ENCODE assay signal across 12 cellular contexts in the genomic region with DNA sequence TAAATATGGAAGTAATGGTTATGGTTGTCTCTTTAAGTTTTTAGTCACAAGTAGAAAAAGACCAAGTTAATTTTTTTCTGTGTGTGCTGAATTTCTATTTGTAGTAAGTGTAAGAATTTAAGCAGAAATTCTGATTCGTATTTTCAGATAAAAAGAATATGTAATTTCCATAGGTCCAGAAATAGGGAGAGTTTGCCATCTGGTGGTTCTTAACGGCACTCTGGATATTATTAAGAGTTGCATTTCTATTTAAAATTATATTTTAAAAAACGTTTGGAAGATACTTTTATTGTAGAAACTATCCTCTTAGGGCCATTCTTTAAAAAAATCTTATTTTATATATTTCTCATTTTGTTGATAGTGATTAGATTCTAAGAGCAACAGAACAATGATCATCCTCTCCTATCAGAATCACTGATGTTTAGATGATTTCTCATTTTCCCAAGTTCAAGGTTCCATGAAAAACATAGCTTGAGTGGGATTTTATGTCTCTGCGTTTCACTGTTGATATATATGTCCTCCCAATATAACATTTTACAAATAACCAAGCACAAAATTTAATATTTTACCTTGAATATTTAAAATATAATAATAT.
DNase-seq lines count a peak whose midpoint lies in the region; ATAC-seq and TF ChIP-seq lines count a peak whose summit lies in the region.
"Had no signal": no experiment of that assay in that cellular context is flagged by ENCODE, and none has a peak within 500 bp of the region (broad histone marks: within the 10 kb centered on the region; RNA-seq: fewer than 3 reads in every experiment).

No MANE protein-coding gene starts in this region.

- no peaks in the 10 kb centered on the region for H4K20me1 ChIP-seq in fibroblast of lung (ENCODE audit: control insufficient read depth, extremely low read depth, insufficient read depth, low read length)
- H4K20me1 ChIP-seq in smooth muscle cell (ENCODE audit: low read depth), result no peaks in the 10 kb centered on the region
- H4K20me1 ChIP-seq: BLaER1 treated with 17β-estradiol and CSF1 and Interleukin-3, amounts not matched to agents 10 nM and 100 nM had no signal

- H3K9ac ChIP-seq in fibroblast of lung (ENCODE audit: insufficient read depth, low read length), result no peak overlapping the region
- no peak overlapping the region for H3K9ac ChIP-seq in smooth muscle cell (ENCODE audit: low read depth)
- H3K9ac ChIP-seq: BLaER1 treated with 17β-estradiol and CSF1 and Interleukin-3, amounts not matched to agents 10 nM and 100 nM had no signal

- H3K79me2 ChIP-seq in fibroblast of lung (ENCODE audit: control insufficient read depth, insufficient read depth, low read length) (no peaks in the 10 kb centered on the region), smooth muscle cell (ENCODE audit: low read depth) (no peaks in the 10 kb centered on the region)

- no peaks in the 10 kb centered on the region for H3F3A ChIP-seq in smooth muscle cell (ENCODE audit: low read depth)

- 46% methylated on average over 4 of the region's 4 CpGs for WGBS in smooth muscle cell (ENCODE audit: low lambda C conversion rate)

- no peak overlapping the region for H2AFZ ChIP-seq in fibroblast of lung (ENCODE audit: low read length)
- peak overlapping the region; percentile 59 for H2AFZ ChIP-seq in smooth muscle cell (ENCODE audit: low read depth)

- no peaks in the 10 kb centered on the region for H3K4me1 ChIP-seq in fibroblast of lung (ENCODE audit: control insufficient read depth, extremely low read depth, insufficient read depth, low read length)
- H3K4me1 ChIP-seq in smooth muscle cell (ENCODE audit: low read depth), result peaks cover 2% of the 10 kb centered on the region
- H3K4me1 ChIP-seq: BLaER1 treated with 17β-estradiol and CSF1 and Interleukin-3, amounts not matched to agents 10 nM and 100 nM had no signal

- H3K4me3 ChIP-seq in fibroblast of lung (replicated peaks in 1 of 4; ENCODE audit: control extremely low read depth in 1 of 4, insufficient read depth in 1 of 4, low read depth in 3 of 4, low read length in 4 of 4) (no peak overlapping the region), smooth muscle cell (no peak overlapping the region)
- H3K4me3 ChIP-seq: BLaER1 treated with 17β-estradiol and CSF1 and Interleukin-3, amounts not matched to agents 10 nM and 100 nM had no signal

- H3K4me2 ChIP-seq in fibroblast of lung (ENCODE audit: extremely low read depth, insufficient read depth, low read length) (no peak overlapping the region), smooth muscle cell (no peak overlapping the region)
- H3K4me2 ChIP-seq: BLaER1 treated with 17β-estradiol and CSF1 and Interleukin-3, amounts not matched to agents 10 nM and 100 nM had no signal

- H3K36me3 ChIP-seq in fibroblast of lung (ENCODE audit: control insufficient read depth, insufficient read depth, low read length) (no peaks in the 10 kb centered on the region), smooth muscle cell (ENCODE audit: low read depth) (no peaks in the 10 kb centered on the region)
- H3K36me3 ChIP-seq: BLaER1 treated with 17β-estradiol and CSF1 and Interleukin-3, amounts not matched to agents 10 nM and 100 nM had no signal

- H3K27ac ChIP-seq in fibroblast of lung (ENCODE audit: insufficient read depth, low read length), result no peak overlapping the region
- no peak overlapping the region for H3K27ac ChIP-seq in smooth muscle cell (ENCODE audit: low read depth)
- H3K27ac ChIP-seq: BLaER1 treated with 17β-estradiol and CSF1 and Interleukin-3, amounts not matched to agents 10 nM and 100 nM had no signal

- no peak for ATAC-seq in HG03025 (IDR thresholded peaks at IDR 0.05; ENCODE audit: low FRiP score, unreplicated experiment)
- no peak for ATAC-seq in esophagus mucosa

- TF ChIP-seq CTCF in fibroblast of lung (conservative IDR thresholded peaks at IDR 0.05 in 1 of 2, IDR thresholded peaks at IDR 0.05 in 1 of 2; ENCODE audit: low read depth in 1 of 2, low read length in 2 of 2), result peak; percentile 56 to 58
- TF ChIP-seq CTCF in smooth muscle cell (IDR thresholded peaks at IDR 0.05; ENCODE audit: borderline replicate concordance, insufficient read depth, poor library complexity, severe bottlenecking), result peak; percentile 63

- H3K9me3 ChIP-seq in fibroblast of lung (ENCODE audit: control insufficient read depth, insufficient read depth, low read depth, low read length) (no peaks in the 10 kb centered on the region), smooth muscle cell (replicated peaks; ENCODE audit: low read depth) (no peaks in the 10 kb centered on the region)
- H3K9me3 ChIP-seq: BLaER1 treated with 17β-estradiol and CSF1 and Interleukin-3, amounts not matched to agents 10 nM and 100 nM had no signal

- H3K27me3 ChIP-seq in fibroblast of lung (ENCODE audit: control insufficient read depth, insufficient read depth, low read length) (no peaks in the 10 kb centered on the region), smooth muscle cell (ENCODE audit: low read depth) (no peaks in the 10 kb centered on the region)
- H3K27me3 ChIP-seq: BLaER1 treated with 17β-estradiol and CSF1 and Interleukin-3, amounts not matched to agents 10 nM and 100 nM had no signal

- peak; percentile 5 for DNase-seq in NCI-H345 (lab: John Stamatoyannopoulos, UW)
- DNase-seq in NCI-H345 treated with DMSO at 0.1 percent for 48 hours (lab: John Stamatoyannopoulos, UW; ENCODE audit: unreplicated experiment), result no peak
- peak; percentile 45 for DNase-seq in OCI-M1 (lab: John Stamatoyannopoulos, UW)
- peak; percentile 8 to 60 for DNase-seq in fibroblast of lung (ENCODE audit: low read depth in 2 of 2)
- no peak for DNase-seq in smooth muscle cell (lab: John Stamatoyannopoulos, UW; ENCODE audit: unreplicated experiment)
- no peak for DNase-seq in T-helper 2 cell
- DNase-seq: activated T-cell treated with anti-CD3 and anti-CD28 coated beads, Interleukin-2, amount 50 U/mL, for 48 hours; immature natural killer cell; NCI-H524 treated with DMSO at 0.1 percent for 48 hours had no signal

Comparison
In these comparisons a context has a peak if more than half of its experiments do, and no peak if none do; other contexts are left out.
1. DNase-seq: peak in NCI-H345 (single experiment), OCI-M1 (single experiment) and fibroblast of lung (2 of 2); none in NCI-H345 treated with DMSO at 0.1 percent for 48 hours (single experiment), smooth muscle cell (single experiment) and T-helper 2 cell (0 of 5).